Comparison of ENCODE assay signal across 22 cellular contexts in genomic region chr10:85794553-85794952, GRCh38.
"Had no signal": no experiment of that assay in that cellular context is flagged by ENCODE, and none has a peak within 500 bp of the region (broad histone marks: within the 10 kb centered on the region; RNA-seq: fewer than 3 reads in every experiment).

No MANE protein-coding gene starts in this region.

- H3K27ac ChIP-seq: colonic mucosa, coronary artery, dorsolateral prefrontal cortex, esophagus muscularis mucosa, esophagus squamous epithelium, foreskin keratinocyte, gastrocnemius medialis, gastroesophageal sphincter, heart left ventricle, heart right ventricle had no signal

- H3K9me3 ChIP-seq: colonic mucosa, esophagus muscularis mucosa, esophagus squamous epithelium, gastrocnemius medialis, gastroesophageal sphincter, heart left ventricle, heart right ventricle had no signal

- DNase-seq: colonic mucosa; cortex of kidney; dermis blood vessel endothelial cell; dorsolateral prefrontal cortex; effector CD4-positive, alpha-beta T cell; effector CD8-positive, alpha-beta T cell; effector memory CD4-positive, alpha-beta T cell; effector memory CD8-positive, alpha-beta T cell; endodermal cell; erythroblast; esophagus squamous epithelium; foreskin fibroblast; foreskin keratinocyte; foreskin melanocyte; gastrocnemius medialis; glutamatergic neuron; head of caudate nucleus; heart left ventricle; heart right ventricle had no signal

- H3K4me3 ChIP-seq: colonic mucosa, coronary artery, dorsolateral prefrontal cortex, esophagus muscularis mucosa, esophagus squamous epithelium, gastrocnemius medialis, gastroesophageal sphincter, heart left ventricle, heart right ventricle had no signal

- H3K27me3 ChIP-seq: colonic mucosa, dorsolateral prefrontal cortex, esophagus muscularis mucosa, esophagus squamous epithelium, foreskin keratinocyte, gastrocnemius medialis, heart left ventricle had no signal

- H3K4me1 ChIP-seq: colonic mucosa had no signal

- H3K36me3 ChIP-seq: colonic mucosa, esophagus muscularis mucosa, esophagus squamous epithelium, gastrocnemius medialis, gastroesophageal sphincter, heart left ventricle, heart right ventricle had no signal
